8 cellular contexts compared by ENCODE assay signal in the genomic region with DNA sequence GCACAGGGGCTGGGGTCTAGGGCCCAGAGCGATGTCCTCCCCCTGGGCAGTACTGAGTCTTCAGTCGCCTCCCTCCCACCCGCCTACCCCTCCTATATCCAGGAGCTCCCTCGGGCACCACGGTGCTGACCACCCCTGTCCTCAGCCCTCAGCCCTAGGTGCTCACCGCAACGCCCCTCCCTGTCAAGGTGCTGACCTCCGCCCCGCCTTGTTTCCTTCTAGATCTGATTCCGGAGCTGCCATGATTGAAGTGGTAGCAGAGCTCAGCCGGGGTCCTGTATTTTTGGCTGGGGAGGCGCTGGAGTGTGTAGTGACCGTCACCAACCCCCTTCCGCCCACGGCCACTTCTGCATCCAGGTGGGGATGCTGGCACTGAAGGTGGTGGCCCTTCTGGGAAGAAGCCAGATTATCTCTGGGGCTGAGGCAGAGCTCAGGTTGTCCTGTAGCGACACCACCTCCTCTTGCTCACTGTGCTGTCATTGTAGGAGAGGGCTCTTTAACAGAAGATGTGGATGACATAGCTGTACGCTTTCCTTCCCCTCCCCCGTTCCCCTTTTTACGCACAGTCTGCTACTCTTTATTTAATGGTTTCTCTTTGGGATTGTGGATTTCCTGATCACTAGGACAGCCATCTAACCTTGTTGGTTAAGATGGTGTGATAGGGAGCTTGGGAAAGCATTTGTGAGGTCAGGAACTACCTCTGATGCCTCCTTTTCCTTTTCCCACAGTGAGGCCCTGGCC. TPM values are rescaled to one million over a fixed set of nuclear protein-coding genes. Genes with fewer than 3 reads are reported as not detected.
DNase-seq lines count a peak whose midpoint lies in the region; ATAC-seq, FAIRE-seq and TF ChIP-seq lines count a peak whose summit lies in the region.

No MANE protein-coding gene starts in this region.

- peaks cover 21 to 35% of the 10 kb centered on the region in 2 experiments for H3K79me2 ChIP-seq in H1 (ENCODE audit: control insufficient read depth in 1 of 2, insufficient read depth in 2 of 2, low read length in 2 of 2)

- H3K4me3 ChIP-seq in HUES64 (ENCODE audit: low read length) (peak overlapping the region; percentile 97), H1 (ENCODE audit: extremely low read depth in 1 of 4, insufficient read depth in 2 of 4, low read depth in 3 of 4, low read length in 4 of 4) (peak overlapping the region; percentile 88 to 98 (median 94)), muscle layer of colon (ENCODE audit: low read depth in 1 of 2, low read length in 2 of 2) (peak overlapping the region; percentile 91 to 94), upper lobe of left lung (peak overlapping the region; percentile 76 to 90 (median 88))

- H4K5ac ChIP-seq in H1 (ENCODE audit: insufficient read length, low read depth, low read length) = peak overlapping the region; percentile 84

- H2AK5ac ChIP-seq in H1 (ENCODE audit: low read depth, low read length) = no peak overlapping the region

- peak overlapping the region; percentile 70; the same call in 1 of the 2 replicates for H4K8ac ChIP-seq in H1 (ENCODE audit: extremely low read depth, insufficient read depth, low read length)

- no peak overlapping the region for H2BK120ac ChIP-seq in H1 (replicated peaks; ENCODE audit: low read depth, low read length)

- H3K79me1 ChIP-seq in H1 (ENCODE audit: low read depth, low read length) = peaks cover 9% of the 10 kb centered on the region; the same call in 1 of the 2 replicates

- no peak overlapping the region for H4K91ac ChIP-seq in H1 (replicated peaks; ENCODE audit: insufficient read length, low read length)

- peak overlapping the region; percentile 30; the same call in 1 of the 2 replicates for H2AFZ ChIP-seq in H1 (ENCODE audit: low read length)

- H3K14ac ChIP-seq in H1 (ENCODE audit: insufficient read length) = no peak overlapping the region

- WGBS in HUES64 = 11% methylated on average over 18 of the region's 19 CpGs
- 15% methylated on average over 18 of the region's 19 CpGs; no CpG with 5 or more reads in 1 of the 2 experiments for WGBS in H1 (ENCODE audit: extremely low coverage in 1 of 2, insufficient coverage in 1 of 2, insufficient read length in 1 of 2, insufficient replicate concordance in 2 of 2, low coverage in 1 of 2, low lambda C conversion rate in 2 of 2, missing lambda C conversion rate in 1 of 2), 2 experiments
- 6 to 8% methylated on average over 14 to 17 of the region's 19 CpGs for WGBS in upper lobe of left lung, 2 donors

- H3K56ac ChIP-seq in H1 (replicated peaks; ENCODE audit: insufficient read length, low read depth, low read length) = no peak overlapping the region

- H3K9me3 ChIP-seq in HUES64 (ENCODE audit: insufficient read depth, low read depth, low read length) (no peaks in the 10 kb centered on the region), H1 (ENCODE audit: insufficient read depth in 2 of 2, low read depth in 1 of 2, low read length in 1 of 2) (no peaks in the 10 kb centered on the region), muscle layer of colon (ENCODE audit: low read length) (no peaks in the 10 kb centered on the region), upper lobe of left lung (no peaks in the 10 kb centered on the region)

- TF ChIP-seq POLR2A in H1 (IDR thresholded peaks at IDR 0.05; ENCODE audit: control extremely low read depth in 1 of 2, low read depth in 2 of 2, low read length in 2 of 2) = no peak
- TF ChIP-seq POLR2A in upper lobe of left lung (IDR thresholded peaks at IDR 0.05) = no peak

- no peak overlapping the region for H3K23ac ChIP-seq in H1 (ENCODE audit: insufficient read length)

- peaks cover 11% of the 10 kb centered on the region for H3K23me2 ChIP-seq in H1 (ENCODE audit: low read depth, low read length)

- ATAC-seq in GM21381 (IDR thresholded peaks at IDR 0.05; ENCODE audit: unreplicated experiment) (peak; percentile 33), upper lobe of left lung (ENCODE audit: low FRiP score in 2 of 2) (peak; percentile 24 to 52)

- H2BK5ac ChIP-seq in H1 (ENCODE audit: low read depth, low read length) = peak overlapping the region; percentile 80

- H3K9ac ChIP-seq in HUES64 (ENCODE audit: low read depth, low read length) (peak overlapping the region; percentile 74), H1 (replicated peaks in 1 of 4; ENCODE audit: extremely low read depth in 1 of 4, low read depth in 3 of 4, low read length in 3 of 4) (peak overlapping the region in 3 of 4 experiments; percentile 57 to 69 (median 66); a peak in 6 of 7 replicates), muscle layer of colon (ENCODE audit: low read length) (peak overlapping the region; percentile 89)

- H3K27me3 ChIP-seq in HUES64 (ENCODE audit: insufficient read depth, low read length) (no peaks in the 10 kb centered on the region), H1 (replicated peaks in 1 of 4; ENCODE audit: control insufficient read depth in 3 of 4, extremely low read depth in 1 of 4, insufficient read depth in 3 of 4, low read length in 3 of 4) (no peaks in the 10 kb centered on the region), muscle layer of colon (ENCODE audit: control insufficient read depth in 1 of 2, insufficient read depth in 2 of 2, low read length in 2 of 2) (no peaks in the 10 kb centered on the region), upper lobe of left lung (no peaks in the 10 kb centered on the region)

- TF ChIP-seq RAD21 in H1 (IDR thresholded peaks at IDR 0.05 in 1 of 2, conservative IDR thresholded peaks at IDR 0.05 in 1 of 2; ENCODE audit: low read depth in 2 of 2, low read length in 2 of 2) = no peak

- H3K4me2 ChIP-seq in H1 (ENCODE audit: insufficient read depth in 1 of 2, low read depth in 2 of 2, low read length in 2 of 2) = peak overlapping the region; percentile 98 to 99

- no peak overlapping the region for H2BK20ac ChIP-seq in H1 (ENCODE audit: low read length)

- peak overlapping the region; percentile 91; the same call in 1 of the 2 replicates for H3K27ac ChIP-seq in HUES64 (ENCODE audit: low read depth, low read length)
- H3K27ac ChIP-seq in H1 (ENCODE audit: low read depth, low read length) = 0 out of 2 replicates have a peak overlapping the region, but pooled peaks have one; percentile 38
- peak overlapping the region; percentile 89 for H3K27ac ChIP-seq in muscle layer of colon (ENCODE audit: low read depth, low read length)
- peak overlapping the region; percentile 90 to 97 (median 94) for H3K27ac ChIP-seq in upper lobe of left lung

- peaks cover 14% of the 10 kb centered on the region for H3K4me1 ChIP-seq in HUES64 (ENCODE audit: insufficient read depth, low read length)
- peaks cover 0 to 19% (median 5%) of the 10 kb centered on the region in 4 experiments; a peak in 5 of 7 replicates for H3K4me1 ChIP-seq in H1 (replicated peaks in 1 of 4; ENCODE audit: control insufficient read depth in 3 of 4, insufficient read depth in 4 of 4, low read length in 3 of 4)
- peaks cover 32% of the 10 kb centered on the region for H3K4me1 ChIP-seq in muscle layer of colon (ENCODE audit: insufficient read depth, low read length)
- peaks cover 32 to 54% (median 38%) of the 10 kb centered on the region in 4 donors for H3K4me1 ChIP-seq in upper lobe of left lung

- no peak for FAIRE-seq in H1 (lab: Jason Lieb, UNC)

- H2BK12ac ChIP-seq in H1 (ENCODE audit: low read depth, low read length) = 0 out of 2 replicates have a peak overlapping the region, but pooled peaks have one; percentile 12

- H3K4ac ChIP-seq in H1 (replicated peaks; ENCODE audit: insufficient read length, low read depth, low read length) = no peak overlapping the region

- peaks cover 11 to 19% of the 10 kb centered on the region in 2 experiments for H4K20me1 ChIP-seq in H1 (replicated peaks in 1 of 2; ENCODE audit: control insufficient read depth in 1 of 2, insufficient read depth in 2 of 2, low read length in 2 of 2)

- TF ChIP-seq EP300 in H1 (IDR thresholded peaks at IDR 0.05; ENCODE audit: borderline replicate concordance in 1 of 2, low read depth in 2 of 2, low read length in 2 of 2) (no peak), upper lobe of left lung (IDR thresholded peaks at IDR 0.05) (no peak)

- TF ChIP-seq CTCF in H1 (IDR thresholded peaks at IDR 0.05; ENCODE audit: control extremely low read depth in 1 of 3, insufficient read depth in 1 of 3, low read depth in 1 of 3, low read length in 3 of 3) = no peak
- no peak for TF ChIP-seq CTCF in upper lobe of left lung (IDR thresholded peaks at IDR 0.05)

- POLR2A ChIA-PET in H1 (lab: Charles Lee; ENCODE audit: partially characterized antibody) = interaction anchor here (1.2 to 7.0 kb wide), 12 partner anchors 9 to 85 kb away, joined by 3 to 59 read pairs (median 8); partner anchors contain the start of genes ARHGEF39, CREB3, TLN1 and TPM2

- H3K18ac ChIP-seq in H1 (ENCODE audit: extremely low read depth, low read length) = no peak overlapping the region

- H3K36me3 ChIP-seq in HUES64 (ENCODE audit: insufficient read depth, low read length) (peaks cover 44% of the 10 kb centered on the region), H1 (ENCODE audit: control insufficient read depth in 2 of 4, insufficient read depth in 4 of 4, low read length in 3 of 4) (peaks cover 3 to 26% (median 15%) of the 10 kb centered on the region in 4 experiments; a peak in 6 of 8 replicates), muscle layer of colon (ENCODE audit: insufficient read depth, low read length) (peaks cover 41% of the 10 kb centered on the region), upper lobe of left lung (peaks cover 23 to 48% (median 37%) of the 10 kb centered on the region in 4 donors)

- CTCF ChIA-PET in H1 (lab: Charles Lee; ENCODE audit: partially characterized antibody) = interaction anchor here (0.5 to 7.2 kb wide), 12 partner anchors 9 to 258 kb away, joined by 3 to 87 read pairs (median 4); partner anchors contain the start of genes CREB3 and TLN1

- no peak overlapping the region; the same call in 1 of the 2 replicates for H2BK15ac ChIP-seq in H1 (ENCODE audit: low read length)

- peak; percentile 37 for DNase-seq in COLO668 (lab: John Stamatoyannopoulos, UW; ENCODE audit: unreplicated experiment)
- DNase-seq in activated CD4-positive, alpha-beta T cell treated with anti-CD3 and anti-CD28 coated beads, Interleukin-2, amount 50 U/mL, for 4 hours = peak; percentile 21 to 22
- DNase-seq in H1 (ENCODE audit: low read depth in 1 of 2, low spot score in 2 of 2) = no peak
- DNase-seq in upper lobe of left lung = peak in 1 of 2 donors; percentile 61
- no peak for DNase-seq in HPDE6-E6E7 (ENCODE audit: extremely low spot score)

RNA-seq across cellular contexts. Expression of gene RGP1, which starts 0.6 kb away (rescaled TPM):
- 10.1 TPM for polyA plus RNA-seq in HUES64 (2013, experiment 1 of 2)
- polyA plus RNA-seq in HUES64 (2013, experiment 2 of 2) = 12.2 TPM
- 21.8 and 22.7 TPM in 2 replicates for total RNA-seq in H1 (2021; fragmentation: NEBNext Ultra II Directional; extraction: Animal tissue kit (Norgen Biotek cat#: 25700))
- 11.8 and 13.9 TPM in 2 replicates for polyA plus RNA-seq in H1 (2011; rRNA removed)
- polyA plus RNA-seq in H1 (2011; cell fraction: cytosol; rRNA removed) = 14.5 TPM
- 17.8 TPM for polyA plus RNA-seq in H1 (2011; cell fraction: nucleus; rRNA removed)
- 11.9 to 15.9 TPM (median 14.9 TPM) in 4 replicates for polyA plus RNA-seq in H1 (2012, experiment 1 of 2)
- 9.5 TPM for polyA plus RNA-seq in H1 (2012, experiment 2 of 2)
- polyA plus RNA-seq in H1 (2013, experiment 1 of 2) = 10.0 TPM
- 9.3 TPM for polyA plus RNA-seq in H1 (2013, experiment 2 of 2)
- 24.8 and 26.1 TPM in 2 replicates for polyA minus RNA-seq in H1 (2011; rRNA and poly(A)+ RNA removed)
- polyA minus RNA-seq in H1 (2011; cell fraction: cytosol; rRNA and poly(A)+ RNA removed) = 10.4 TPM
- polyA minus RNA-seq in H1 (2011; cell fraction: nucleus; rRNA and poly(A)+ RNA removed) = 16.7 TPM
- 10 to 100 TPM; 20.1 to 34.4 (median 23.5) TPM for total RNA-seq in upper lobe of left lung

RNA-seq across cellular contexts. Expression of gene GBA2, which starts 0.7 kb away (rescaled TPM):
- 55.4 TPM for polyA plus RNA-seq in HUES64 (2013, experiment 1 of 2)
- 58.4 TPM for polyA plus RNA-seq in HUES64 (2013, experiment 2 of 2)
- 69.1 and 71.9 TPM in 2 replicates for total RNA-seq in H1 (2021; fragmentation: NEBNext Ultra II Directional; extraction: Animal tissue kit (Norgen Biotek cat#: 25700))
- polyA plus RNA-seq in H1 (2011; rRNA removed) = 64.2 and 81.4 TPM in 2 replicates
- 87.4 TPM for polyA plus RNA-seq in H1 (2011; cell fraction: cytosol; rRNA removed)
- polyA plus RNA-seq in H1 (2011; cell fraction: nucleus; rRNA removed) = 241 TPM
- 67.1 to 85.0 TPM (median 79.7 TPM) in 4 replicates for polyA plus RNA-seq in H1 (2012, experiment 1 of 2)
- polyA plus RNA-seq in H1 (2012, experiment 2 of 2) = 57.6 TPM
- polyA plus RNA-seq in H1 (2013, experiment 1 of 2) = 48.6 TPM
- polyA plus RNA-seq in H1 (2013, experiment 2 of 2) = 44.0 TPM
- polyA minus RNA-seq in H1 (2011; rRNA and poly(A)+ RNA removed) = 132 and 143 TPM in 2 replicates
- 39.7 TPM for polyA minus RNA-seq in H1 (2011; cell fraction: cytosol; rRNA and poly(A)+ RNA removed)
- polyA minus RNA-seq in H1 (2011; cell fraction: nucleus; rRNA and poly(A)+ RNA removed) = 91.8 TPM
- 100 to 1,000 TPM in 1 of 6 donors, 10 to 100 TPM in 5; 60.4 to 189 (median 77.0) TPM for total RNA-seq in upper lobe of left lung

RNA-seq across cellular contexts. Expression of gene MSMP, which starts 4.4 kb away (rescaled TPM):
- not detected for polyA plus RNA-seq in HUES64 (2013, experiment 1 of 2)
- not detected for polyA plus RNA-seq in HUES64 (2013, experiment 2 of 2)
- not detected in 2 replicates for total RNA-seq in H1 (2021; fragmentation: NEBNext Ultra II Directional; extraction: Animal tissue kit (Norgen Biotek cat#: 25700))
- 0.53 and 1.3 TPM in 2 replicates for polyA plus RNA-seq in H1 (2011; rRNA removed)
- 0.72 TPM for polyA plus RNA-seq in H1 (2011; cell fraction: cytosol; rRNA removed)
- polyA plus RNA-seq in H1 (2011; cell fraction: nucleus; rRNA removed) = 0.56 TPM
- polyA plus RNA-seq in H1 (2012, experiment 1 of 2) = 0.46 to 0.97 TPM in 2 of 4 replicates, not detected in the others
- 0.96 TPM for polyA plus RNA-seq in H1 (2012, experiment 2 of 2)
- polyA plus RNA-seq in H1 (2013, experiment 1 of 2) = 0.49 TPM
- 0.81 TPM for polyA plus RNA-seq in H1 (2013, experiment 2 of 2)
- polyA minus RNA-seq in H1 (2011; rRNA and poly(A)+ RNA removed) = 0.49 and 0.79 TPM in 2 replicates
- not detected for polyA minus RNA-seq in H1 (2011; cell fraction: cytosol; rRNA and poly(A)+ RNA removed)
- not detected for polyA minus RNA-seq in H1 (2011; cell fraction: nucleus; rRNA and poly(A)+ RNA removed)
- 1 to 10 TPM in 2 of 6 donors, not detected in 4; 1.1 to 2.8 TPM for total RNA-seq in upper lobe of left lung

RNA-seq across cellular contexts. Expression of gene CREB3, which starts 17.2 kb away (rescaled TPM):
- 22.6 TPM for polyA plus RNA-seq in HUES64 (2013, experiment 1 of 2)
- polyA plus RNA-seq in HUES64 (2013, experiment 2 of 2) = 20.9 TPM
- 24.4 and 26.5 TPM in 2 replicates for total RNA-seq in H1 (2021; fragmentation: NEBNext Ultra II Directional; extraction: Animal tissue kit (Norgen Biotek cat#: 25700))
- polyA plus RNA-seq in H1 (2011; rRNA removed) = 25.7 and 29.1 TPM in 2 replicates
- 20.3 TPM for polyA plus RNA-seq in H1 (2011; cell fraction: cytosol; rRNA removed)
- 21.4 TPM for polyA plus RNA-seq in H1 (2011; cell fraction: nucleus; rRNA removed)
- 20.6 to 25.5 TPM (median 24.4 TPM) in 4 replicates for polyA plus RNA-seq in H1 (2012, experiment 1 of 2)
- polyA plus RNA-seq in H1 (2012, experiment 2 of 2) = 33.8 TPM
- polyA plus RNA-seq in H1 (2013, experiment 1 of 2) = 17.0 TPM
- 16.9 TPM for polyA plus RNA-seq in H1 (2013, experiment 2 of 2)
- 11.0 and 12.0 TPM in 2 replicates for polyA minus RNA-seq in H1 (2011; rRNA and poly(A)+ RNA removed)
- 10.3 TPM for polyA minus RNA-seq in H1 (2011; cell fraction: cytosol; rRNA and poly(A)+ RNA removed)
- 10.2 TPM for polyA minus RNA-seq in H1 (2011; cell fraction: nucleus; rRNA and poly(A)+ RNA removed)
- total RNA-seq in upper lobe of left lung = 10 to 100 TPM; 27.2 to 61.3 (median 33.5) TPM

RNA-seq across cellular contexts. Expression of gene TLN1, which starts 17.7 kb away (rescaled TPM):
- polyA plus RNA-seq in HUES64 (2013, experiment 1 of 2) = 38.5 TPM
- 48.8 TPM for polyA plus RNA-seq in HUES64 (2013, experiment 2 of 2)
- 87.9 and 90.1 TPM in 2 replicates for total RNA-seq in H1 (2021; fragmentation: NEBNext Ultra II Directional; extraction: Animal tissue kit (Norgen Biotek cat#: 25700))
- polyA plus RNA-seq in H1 (2011; rRNA removed) = 28.1 and 42.4 TPM in 2 replicates
- polyA plus RNA-seq in H1 (2011; cell fraction: cytosol; rRNA removed) = 33.0 TPM
- polyA plus RNA-seq in H1 (2011; cell fraction: nucleus; rRNA removed) = 67.3 TPM
- polyA plus RNA-seq in H1 (2012, experiment 1 of 2) = 50.9 to 99.1 TPM (median 96.6 TPM) in 4 replicates
- polyA plus RNA-seq in H1 (2012, experiment 2 of 2) = 50.7 TPM
- polyA plus RNA-seq in H1 (2013, experiment 1 of 2) = 22.9 TPM
- polyA plus RNA-seq in H1 (2013, experiment 2 of 2) = 19.0 TPM
- 155 and 174 TPM in 2 replicates for polyA minus RNA-seq in H1 (2011; rRNA and poly(A)+ RNA removed)
- 128 TPM for polyA minus RNA-seq in H1 (2011; cell fraction: cytosol; rRNA and poly(A)+ RNA removed)
- 53.8 TPM for polyA minus RNA-seq in H1 (2011; cell fraction: nucleus; rRNA and poly(A)+ RNA removed)
- 100 to 1,000 TPM; 237 to 557 (median 325) TPM for total RNA-seq in upper lobe of left lung

Comparison
In these comparisons a context has a peak if more than half of its experiments do, and no peak if none do; other contexts are left out.
1. DNase-seq: peak in COLO668 (single experiment) and activated CD4-positive, alpha-beta T cell treated with anti-CD3 and anti-CD28 coated beads, Interleukin-2, amount 50 U/mL, for 4 hours (2 of 2); none in H1 (0 of 2) and HPDE6-E6E7 (single experiment).
2. H3K27ac ChIP-seq: peak in every context shown above with its lines; median percentile 94 in upper lobe of left lung; 91 in HUES64; 89 in muscle layer of colon; 38 in H1.
3. Peak in every context shown above with its lines, with median percentiles within 50 percentile points of each other: H3K4me3 ChIP-seq and H3K9ac ChIP-seq.